ENCODE assay signal across 20 cellular contexts in the genomic region with DNA sequence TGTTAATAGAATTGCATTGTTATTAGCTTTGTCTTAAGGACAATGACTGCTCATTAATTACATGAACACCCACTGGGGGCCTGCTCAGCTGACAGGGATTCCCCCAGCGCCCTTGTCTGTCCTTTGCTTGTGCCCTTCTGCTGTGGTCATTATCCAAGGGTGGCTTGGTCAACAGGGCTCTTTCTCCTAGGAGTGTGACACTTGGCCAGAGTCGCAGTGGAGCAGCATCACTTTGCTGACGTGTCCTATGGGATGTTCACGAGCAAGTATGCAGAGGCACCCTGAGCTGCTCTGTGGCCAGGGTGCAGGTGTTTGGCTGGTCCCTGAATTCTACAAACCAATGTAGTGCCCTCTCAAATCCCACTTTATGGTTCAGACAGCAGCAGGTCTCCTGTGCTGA. TPM values are rescaled to one million over a fixed set of nuclear protein-coding genes. Genes with fewer than 3 reads are reported as not detected.
DNase-seq lines count a peak whose midpoint lies in the region; ATAC-seq and TF ChIP-seq lines count a peak whose summit lies in the region.
"Had no signal": no experiment of that assay in that cellular context is flagged by ENCODE, and none has a peak within 500 bp of the region (broad histone marks: within the 10 kb centered on the region; RNA-seq: fewer than 3 reads in every experiment).

No MANE protein-coding gene starts in this region.

- no peak overlapping the region for H4K91ac ChIP-seq in neuronal stem cell (ENCODE audit: low read depth, low read length, poor library complexity)

- no peak overlapping the region for H4K8ac ChIP-seq in neuronal stem cell (ENCODE audit: low read depth, low read length)

- no CpG with 5 or more reads among the region's 4 CpGs for WGBS in neuronal stem cell (ENCODE audit: extremely low coverage in 2 of 2, insufficient read length in 2 of 2, insufficient replicate concordance in 1 of 2), 2 donors

- H3K4ac ChIP-seq in neuronal stem cell (ENCODE audit: low read length), result no peak overlapping the region

- H3K36me3 ChIP-seq in neuronal stem cell (replicated peaks in 1 of 2; ENCODE audit: control insufficient read depth in 2 of 2, insufficient read depth in 2 of 2, low read length in 2 of 2) (no peaks in the 10 kb centered on the region), vagina (no peaks in the 10 kb centered on the region)
- H3K36me3 ChIP-seq: BE2C; BLaER1 treated with 17β-estradiol and CSF1 and Interleukin-3, amounts not matched to agents 10 nM and 100 nM had no signal

- POLR2A ChIA-PET in T-cell (lab: Charles Lee), result no interaction called here

- no peak overlapping the region for H2AFZ ChIP-seq in neuronal stem cell (ENCODE audit: low read length)
- H2AFZ ChIP-seq: GM23338 had no signal

- H3K79me1 ChIP-seq in neuronal stem cell (ENCODE audit: low read depth, low read length), result no peaks in the 10 kb centered on the region

- no peak overlapping the region for H3K27ac Mint-ChIP-seq in T-cell
- H3K27ac Mint-ChIP-seq: CD14-positive monocyte; CD4-positive, alpha-beta T cell; CD8-positive, alpha-beta memory T cell; GM23338; H9 had no signal

- no peaks in the 10 kb centered on the region for H3K9me3 ChIP-seq in neuronal stem cell (replicated peaks in 1 of 2; ENCODE audit: control insufficient read depth in 2 of 2, insufficient read depth in 1 of 2, low read depth in 1 of 2, low read length in 2 of 2)
- no peaks in the 10 kb centered on the region for H3K9me3 ChIP-seq in vagina
- H3K9me3 ChIP-seq: A549, BE2C had no signal

- no peak overlapping the region for H2BK5ac ChIP-seq in neuronal stem cell (ENCODE audit: low read length)

- H2AK5ac ChIP-seq in neuronal stem cell (ENCODE audit: low read depth, low read length), result no peak overlapping the region

- H2BK12ac ChIP-seq in neuronal stem cell (ENCODE audit: low read length), result no peak overlapping the region

- H3K18ac ChIP-seq in neuronal stem cell (ENCODE audit: low read length), result peak overlapping the region; percentile 55

- intact Hi-C loops in vagina (cut with DNase I), result no loop called here

- H3K4me1 Mint-ChIP-seq in T-cell, result peaks cover 10 to 22% (median 15%) of the 10 kb centered on the region in 3 donors

- CTCF ChIA-PET in T-cell (lab: Charles Lee), result no interaction called here

- no peak for ATAC-seq in T-cell (replicated peaks in 1 of 4)
- ATAC-seq: GM23338, HCT116 had no signal

- no peaks in the 10 kb centered on the region for H3K36me3 Mint-ChIP-seq in T-cell
- H3K36me3 Mint-ChIP-seq: CD14-positive monocyte had no signal

- H3K27me3 Mint-ChIP-seq in T-cell, result peaks cover 0 to 8% of the 10 kb centered on the region in 2 donors

- no peak overlapping the region for H3K14ac ChIP-seq in neuronal stem cell (ENCODE audit: low read length)

- no peak for TF ChIP-seq POLR2A in vagina (IDR thresholded peaks at IDR 0.05)

- peaks cover 0 to 29% (median 0%) of the 10 kb centered on the region in 3 experiments for H3K27me3 ChIP-seq in neuronal stem cell (ENCODE audit: control insufficient read depth in 3 of 3, insufficient read depth in 3 of 3, low read depth in 1 of 3, low read length in 3 of 3)
- H3K27me3 ChIP-seq in vagina, result no peaks in the 10 kb centered on the region
- H3K27me3 ChIP-seq: BE2C; BLaER1 treated with 17β-estradiol and CSF1 and Interleukin-3, amounts not matched to agents 10 nM and 100 nM had no signal

- H2BK120ac ChIP-seq in neuronal stem cell (ENCODE audit: low read depth, low read length), result no peak overlapping the region

- no peaks in the 10 kb centered on the region for H3K9me3 Mint-ChIP-seq in T-cell
- H3K9me3 Mint-ChIP-seq: CD4-positive, alpha-beta T cell; H9 had no signal

- no peak overlapping the region for H3K4me3 Mint-ChIP-seq in T-cell
- H3K4me3 Mint-ChIP-seq: CD14-positive monocyte, GM23338, H9 had no signal

- DNase-seq in D341Med (ENCODE audit: low spot score) (peak; percentile 12), coronary artery (ENCODE audit: low spot score) (peak; percentile 52), neuronal stem cell (ENCODE audit: low spot score) (no peak), NCI-H2107 (lab: John Stamatoyannopoulos, UW) (no peak), vagina (ENCODE audit: extremely low spot score in 2 of 2) (no peak), T-cell (no peak)
- DNase-seq: 8988T; AML-193; BE2C; CD4-positive, alpha-beta T cell; CD8-positive, alpha-beta memory T cell; DMS53; DMS79 treated with DMSO at 0.1 percent for 48 hours; GF-D8; H9 had no signal

- no peak overlapping the region for H2BK15ac ChIP-seq in neuronal stem cell (ENCODE audit: low read length)

- no peak overlapping the region for H3K4me3 ChIP-seq in coronary artery
- no peak overlapping the region for H3K4me3 ChIP-seq in neuronal stem cell (ENCODE audit: low read length in 2 of 2)
- no peak overlapping the region for H3K4me3 ChIP-seq in vagina
- H3K4me3 ChIP-seq: A549; BLaER1 treated with 17β-estradiol and CSF1 and Interleukin-3, amounts not matched to agents 10 nM and 100 nM; GM23338 had no signal

- no peak overlapping the region for H3K4me2 ChIP-seq in neuronal stem cell (ENCODE audit: insufficient read depth, low read length, poor library complexity, severe bottlenecking)
- H3K4me2 ChIP-seq: A549, GM23338 had no signal

- H3K4me1 ChIP-seq in neuronal stem cell (ENCODE audit: control insufficient read depth in 2 of 2, insufficient read depth in 1 of 2, low read depth in 1 of 2, low read length in 2 of 2) (peaks cover 2 to 16% of the 10 kb centered on the region in 2 donors), vagina (no peaks in the 10 kb centered on the region)
- H3K4me1 ChIP-seq: BE2C had no signal

- TF ChIP-seq CTCF in coronary artery (IDR thresholded peaks at IDR 0.05) (no peak), vagina (IDR thresholded peaks at IDR 0.05) (no peak)

- no peak overlapping the region for H3K23ac ChIP-seq in neuronal stem cell (ENCODE audit: low read depth, low read length, poor library complexity)

- H3K27ac ChIP-seq in coronary artery (no peak overlapping the region), neuronal stem cell (replicated peaks; ENCODE audit: low read length) (no peak overlapping the region), vagina (no peak overlapping the region)
- H3K27ac ChIP-seq: A549; BLaER1 treated with 17β-estradiol and CSF1 and Interleukin-3, amounts not matched to agents 10 nM and 100 nM had no signal

- no peak overlapping the region for H3K9ac ChIP-seq in neuronal stem cell (ENCODE audit: low read depth, low read length, poor library complexity)
- H3K9ac ChIP-seq: BLaER1 treated with 17β-estradiol and CSF1 and Interleukin-3, amounts not matched to agents 10 nM and 100 nM had no signal

RNA-seq across cellular contexts. Expression of a gene that starts 46.0 kb away (rescaled TPM):
- polyA plus RNA-seq in neuronal stem cell (2013, experiment 1 of 2), result 7.2 TPM
- 7.1 TPM for polyA plus RNA-seq in neuronal stem cell (2013, experiment 2 of 2)
- 16.0 TPM for total RNA-seq in vagina
- 10 to 100 TPM; 32.8 to 44.1 (median 36.5) TPM for total RNA-seq in T-cell

RNA-seq across cellular contexts. Expression of a gene that starts 47.6 kb away (rescaled TPM):
- 1.0 TPM for polyA plus RNA-seq in neuronal stem cell (2013, experiment 1 of 2)
- 0.96 TPM for polyA plus RNA-seq in neuronal stem cell (2013, experiment 2 of 2)
- total RNA-seq in vagina (23.3 TPM), T-cell (10 to 100 TPM; 26.5 to 31.3 (median 28.2) TPM)

Comparison
In these comparisons a context has a peak if more than half of its experiments do, and no peak if none do; other contexts are left out.
1. DNase-seq: peak in D341Med (single experiment) and coronary artery (single experiment); none in neuronal stem cell (single experiment), NCI-H2107 (single experiment), vagina (0 of 2) and T-cell (0 of 34).